ENCODE assay signal across 1 cellular context in the genomic region with DNA sequence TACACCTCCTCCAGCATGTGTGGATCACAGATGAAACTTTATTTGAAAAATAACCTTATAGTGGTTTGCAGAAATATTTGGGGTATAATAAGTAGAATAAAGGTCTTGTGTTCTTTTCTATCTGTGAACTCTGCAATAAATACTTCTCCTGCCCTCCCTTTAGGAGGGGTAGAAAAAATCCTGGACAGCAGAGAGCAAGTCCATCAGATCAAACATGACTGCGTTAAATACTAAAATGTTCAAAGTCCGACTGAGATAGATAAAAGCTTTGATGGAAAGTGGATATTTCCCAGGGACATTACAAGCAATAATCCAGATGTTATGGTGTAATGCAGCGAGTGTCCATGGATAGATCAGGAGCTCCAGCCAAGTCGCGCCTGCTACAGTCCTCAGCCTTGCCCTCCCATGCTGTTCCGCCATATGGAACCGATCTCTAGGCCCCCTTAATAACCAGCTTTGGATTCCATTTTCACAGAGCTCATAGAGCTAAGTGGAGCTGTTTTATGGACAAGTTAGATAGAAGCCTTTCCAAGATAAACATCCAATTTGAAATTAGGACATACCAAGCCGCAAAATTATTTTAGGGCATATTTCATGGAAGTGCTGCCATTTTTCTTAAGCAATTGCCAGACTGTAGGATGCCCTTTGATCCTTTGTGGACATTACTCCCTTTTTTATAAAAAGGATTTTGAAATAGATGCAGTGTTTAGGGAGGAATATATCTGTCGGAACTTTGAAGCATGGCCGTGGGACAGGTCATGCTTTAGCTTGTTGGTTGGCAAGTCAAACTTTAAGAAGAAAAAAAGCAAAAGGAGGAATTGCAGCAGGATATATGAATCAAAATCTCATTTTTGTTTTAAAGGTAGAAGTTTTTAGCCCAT.
TF ChIP-seq lines count a peak whose summit lies in the region.

No MANE protein-coding gene starts in this region.

TF ChIP-seq in WTC11, 78 proteins besides CTCF, POLR2A, EP300 and RAD21 (continued from another document):
- TF ChIP-seq, protein P1, sequence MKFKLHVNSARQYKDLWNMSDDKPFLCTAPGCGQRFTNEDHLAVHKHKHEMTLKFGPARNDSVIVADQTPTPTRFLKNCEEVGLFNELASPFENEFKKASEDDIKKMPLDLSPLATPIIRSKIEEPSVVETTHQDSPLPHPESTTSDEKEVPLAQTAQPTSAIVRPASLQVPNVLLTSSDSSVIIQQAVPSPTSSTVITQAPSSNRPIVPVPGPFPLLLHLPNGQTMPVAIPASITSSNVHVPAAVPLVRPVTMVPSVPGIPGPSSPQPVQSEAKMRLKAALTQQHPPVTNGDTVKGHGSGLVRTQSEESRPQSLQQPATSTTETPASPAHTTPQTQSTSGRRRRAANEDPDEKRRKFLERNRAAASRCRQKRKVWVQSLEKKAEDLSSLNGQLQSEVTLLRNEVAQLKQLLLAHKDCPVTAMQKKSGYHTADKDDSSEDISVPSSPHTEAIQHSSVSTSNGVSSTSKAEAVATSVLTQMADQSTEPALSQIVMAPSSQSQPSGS (CRISPR knock-in tag; IDR thresholded peaks at IDR 0.05; ENCODE audit: borderline replicate concordance, low read depth) = no peak
- TF ChIP-seq RELA (CRISPR knock-in tag; IDR thresholded peaks at IDR 0.05; ENCODE audit: borderline replicate concordance) = no peak
- TF ChIP-seq, protein P2, sequence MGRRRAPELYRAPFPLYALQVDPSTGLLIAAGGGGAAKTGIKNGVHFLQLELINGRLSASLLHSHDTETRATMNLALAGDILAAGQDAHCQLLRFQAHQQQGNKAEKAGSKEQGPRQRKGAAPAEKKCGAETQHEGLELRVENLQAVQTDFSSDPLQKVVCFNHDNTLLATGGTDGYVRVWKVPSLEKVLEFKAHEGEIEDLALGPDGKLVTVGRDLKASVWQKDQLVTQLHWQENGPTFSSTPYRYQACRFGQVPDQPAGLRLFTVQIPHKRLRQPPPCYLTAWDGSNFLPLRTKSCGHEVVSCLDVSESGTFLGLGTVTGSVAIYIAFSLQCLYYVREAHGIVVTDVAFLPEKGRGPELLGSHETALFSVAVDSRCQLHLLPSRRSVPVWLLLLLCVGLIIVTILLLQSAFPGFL (CRISPR knock-in tag; IDR thresholded peaks at IDR 0.05; ENCODE audit: borderline replicate concordance) = no peak
- TF ChIP-seq, protein P3, sequence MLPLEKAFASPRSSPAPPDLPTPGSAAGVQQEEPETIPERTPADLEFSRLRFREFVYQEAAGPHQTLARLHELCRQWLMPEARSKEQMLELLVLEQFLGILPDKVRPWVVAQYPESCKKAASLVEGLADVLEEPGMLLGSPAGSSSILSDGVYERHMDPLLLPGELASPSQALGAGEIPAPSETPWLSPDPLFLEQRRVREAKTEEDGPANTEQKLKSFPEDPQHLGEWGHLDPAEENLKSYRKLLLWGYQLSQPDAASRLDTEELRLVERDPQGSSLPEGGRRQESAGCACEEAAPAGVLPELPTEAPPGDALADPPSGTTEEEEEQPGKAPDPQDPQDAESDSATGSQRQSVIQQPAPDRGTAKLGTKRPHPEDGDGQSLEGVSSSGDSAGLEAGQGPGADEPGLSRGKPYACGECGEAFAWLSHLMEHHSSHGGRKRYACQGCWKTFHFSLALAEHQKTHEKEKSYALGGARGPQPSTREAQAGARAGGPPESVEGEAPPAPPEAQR (CRISPR knock-in tag; IDR thresholded peaks at IDR 0.05) = no peak
- no peak for TF ChIP-seq SOX15 (CRISPR knock-in tag; IDR thresholded peaks at IDR 0.05)
